21 cellular contexts compared by ENCODE assay signal in the genomic region with DNA sequence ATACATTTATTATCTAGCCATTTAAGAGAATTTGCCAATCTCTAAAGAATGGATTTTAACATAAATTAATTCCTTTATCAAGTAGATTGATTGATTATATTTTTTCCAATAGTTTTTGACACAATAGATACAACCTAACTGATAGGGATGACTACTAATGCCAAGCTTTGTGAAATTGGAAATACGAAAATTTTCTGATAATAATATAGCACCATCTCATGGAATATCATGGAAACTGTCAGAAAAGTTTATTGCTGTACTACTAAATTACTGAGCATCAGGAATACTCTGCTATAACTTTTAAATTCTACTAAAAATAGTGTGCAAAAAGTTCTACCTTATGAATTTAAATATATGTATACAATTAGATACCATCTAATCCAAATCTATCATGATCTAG.
A peak's percentile ranks its signal among the peaks of the same experiment; 100 is the strongest.
DNase-seq lines count a peak whose midpoint lies in the region; ATAC-seq and TF ChIP-seq lines count a peak whose summit lies in the region.
"Had no signal": no experiment of that assay in that cellular context is flagged by ENCODE, and none has a peak within 500 bp of the region (broad histone marks: within the 10 kb centered on the region; RNA-seq: fewer than 3 reads in every experiment).

No MANE protein-coding gene starts in this region.

- no peaks in the 10 kb centered on the region for H3K9me3 Mint-ChIP-seq in chondrocyte (ENCODE audit: low read depth)
- H3K9me3 Mint-ChIP-seq in stimulated activated memory B cell treated with anti-CD40 and anti-IgM and Interleukin-4, amounts not matched to agents 10 μg/mL and 1 μg/mL and 100 μg/mL, for 72 hours, result no peaks in the 10 kb centered on the region
- H3K9me3 Mint-ChIP-seq: activated naive CD4-positive, alpha-beta T cell treated with anti-CD3 and anti-CD28 coated beads, Interleukin-2, amount 10 ng/mL, durations not matched to agents 7 days and 5 days had no signal

- intact Hi-C loops in prostate gland (cut with DNase I), result no loop called here

- peaks cover 34% of the 10 kb centered on the region for H3K27me3 Mint-ChIP-seq in chondrocyte (ENCODE audit: low read depth)
- no peaks in the 10 kb centered on the region for H3K27me3 Mint-ChIP-seq in stimulated activated memory B cell treated with anti-CD40 and anti-IgM and Interleukin-4, amounts not matched to agents 10 μg/mL and 1 μg/mL and 100 μg/mL, for 72 hours
- H3K27me3 Mint-ChIP-seq: activated CD4-positive, alpha-beta T cell treated with anti-CD3 and anti-CD28 coated beads for 36 hours; activated naive CD4-positive, alpha-beta T cell treated with anti-CD3 and anti-CD28 coated beads, Interleukin-2, amount 10 ng/mL, durations not matched to agents 7 days and 5 days had no signal

- H3K4me1 ChIP-seq in prostate gland (replicated peaks), result no peaks in the 10 kb centered on the region
- H3K4me1 ChIP-seq: heart right ventricle, right lobe of liver, SJSA1, vagina had no signal

- ATAC-seq in GM18498 (IDR thresholded peaks at IDR 0.05; ENCODE audit: unreplicated experiment), result no peak
- ATAC-seq in stimulated activated memory B cell treated with anti-CD40 and anti-IgM and Interleukin-4, amounts not matched to agents 10 μg/mL and 1 μg/mL and 100 μg/mL, for 72 hours, result no peak
- ATAC-seq: activated CD4-positive, alpha-beta T cell treated with anti-CD3 and anti-CD28 coated beads for 36 hours; heart right ventricle; right lobe of liver had no signal

- no peaks in the 10 kb centered on the region for H3K36me3 Mint-ChIP-seq in chondrocyte (ENCODE audit: low read depth)
- H3K36me3 Mint-ChIP-seq in stimulated activated memory B cell treated with anti-CD40 and anti-IgM and Interleukin-4, amounts not matched to agents 10 μg/mL and 1 μg/mL and 100 μg/mL, for 72 hours, result no peaks in the 10 kb centered on the region
- H3K36me3 Mint-ChIP-seq: activated naive CD4-positive, alpha-beta T cell treated with anti-CD3 and anti-CD28 coated beads, Interleukin-2, amount 10 ng/mL, durations not matched to agents 7 days and 5 days had no signal

- 60% methylated on average over 1 of the region's 1 CpG for WGBS in prostate gland

- DNase-seq in NCI-H1694 (lab: John Stamatoyannopoulos, UW) (peak; percentile 16), NCI-H1694 treated with DMSO at 0.1 percent for 48 hours (lab: John Stamatoyannopoulos, UW) (no peak), NCI-H748 (lab: John Stamatoyannopoulos, UW; ENCODE audit: unreplicated experiment) (peak; percentile 52), chondrocyte (ENCODE audit: low spot score) (no peak), prostate gland (ENCODE audit: low spot score) (no peak), erythroblast (lab: John Stamatoyannopoulos, UW) (no peak)
- DNase-seq: activated CD4-positive, alpha-beta T cell treated with anti-CD3 and anti-CD28 coated beads for 36 hours; activated CD8-positive, alpha-beta memory T cell treated with anti-CD3 and anti-CD28 coated beads, Interleukin-2, amount 50 U/mL, for 48 hours; activated naive CD4-positive, alpha-beta T cell treated with anti-CD3 and anti-CD28 coated beads, Interleukin-2, amount 10 ng/mL, durations not matched to agents 7 days and 5 days; brain microvascular endothelial cell; COR-L47; dorsolateral prefrontal cortex; heart right ventricle; mesenchymal stem cell; MM.1S; NCI-H2081; right lobe of liver had no signal

- TF ChIP-seq POLR2A in prostate gland (IDR thresholded peaks at IDR 0.05) (no peak), erythroblast (IDR thresholded peaks at IDR 0.05; ENCODE audit: low read length) (no peak)

- no peaks in the 10 kb centered on the region for H3K9me3 ChIP-seq in prostate gland
- H3K9me3 ChIP-seq: heart right ventricle, right lobe of liver, SJSA1, vagina had no signal

- H3K27ac ChIP-seq in prostate gland, result no peak overlapping the region
- H3K27ac ChIP-seq: brain microvascular endothelial cell, dorsolateral prefrontal cortex, heart right ventricle, right lobe of liver, SJSA1, vagina had no signal

- TF ChIP-seq CTCF in chondrocyte (IDR thresholded peaks at IDR 0.05) (peak; percentile 68), prostate gland (IDR thresholded peaks at IDR 0.05) (peak in 3 of 4 experiments; percentile 11 to 51 (median 17))

- no peak overlapping the region for H3K4me3 Mint-ChIP-seq in chondrocyte (ENCODE audit: unreplicated experiment)
- H3K4me3 Mint-ChIP-seq in stimulated activated memory B cell treated with anti-CD40 and anti-IgM and Interleukin-4, amounts not matched to agents 10 μg/mL and 1 μg/mL and 100 μg/mL, for 72 hours, result no peak overlapping the region
- H3K4me3 Mint-ChIP-seq: activated CD4-positive, alpha-beta T cell treated with anti-CD3 and anti-CD28 coated beads for 36 hours; activated naive CD4-positive, alpha-beta T cell treated with anti-CD3 and anti-CD28 coated beads, Interleukin-2, amount 10 ng/mL, durations not matched to agents 7 days and 5 days had no signal

- no peaks in the 10 kb centered on the region for H3K27me3 ChIP-seq in prostate gland (replicated peaks; ENCODE audit: insufficient read depth)
- H3K27me3 ChIP-seq: brain microvascular endothelial cell, right lobe of liver, SJSA1, vagina had no signal

- no peaks in the 10 kb centered on the region for H3K36me3 ChIP-seq in prostate gland
- H3K36me3 ChIP-seq: brain microvascular endothelial cell, heart right ventricle, right lobe of liver, SJSA1, vagina had no signal

- peaks cover 5% of the 10 kb centered on the region for H3K4me1 Mint-ChIP-seq in chondrocyte (ENCODE audit: low read depth)
- H3K4me1 Mint-ChIP-seq in stimulated activated memory B cell treated with anti-CD40 and anti-IgM and Interleukin-4, amounts not matched to agents 10 μg/mL and 1 μg/mL and 100 μg/mL, for 72 hours, result peaks cover 10% of the 10 kb centered on the region
- H3K4me1 Mint-ChIP-seq: activated CD4-positive, alpha-beta T cell treated with anti-CD3 and anti-CD28 coated beads for 36 hours; activated naive CD4-positive, alpha-beta T cell treated with anti-CD3 and anti-CD28 coated beads, Interleukin-2, amount 10 ng/mL, durations not matched to agents 7 days and 5 days had no signal

- no peak overlapping the region for H3K4me3 ChIP-seq in prostate gland
- H3K4me3 ChIP-seq: dorsolateral prefrontal cortex, heart right ventricle, right lobe of liver, SJSA1, vagina had no signal

- H3K27ac Mint-ChIP-seq in chondrocyte (ENCODE audit: unreplicated experiment), result no peak overlapping the region
- no peak overlapping the region for H3K27ac Mint-ChIP-seq in stimulated activated memory B cell treated with anti-CD40 and anti-IgM and Interleukin-4, amounts not matched to agents 10 μg/mL and 1 μg/mL and 100 μg/mL, for 72 hours
- H3K27ac Mint-ChIP-seq: activated CD4-positive, alpha-beta T cell treated with anti-CD3 and anti-CD28 coated beads for 36 hours; activated naive CD4-positive, alpha-beta T cell treated with anti-CD3 and anti-CD28 coated beads, Interleukin-2, amount 10 ng/mL, durations not matched to agents 7 days and 5 days had no signal

Comparison
In these comparisons a context has a peak if more than half of its experiments do, and no peak if none do; other contexts are left out.
1. DNase-seq: peak in NCI-H1694 (single experiment) and NCI-H748 (single experiment); none in NCI-H1694 treated with DMSO at 0.1 percent for 48 hours (single experiment), chondrocyte (single experiment), prostate gland (single experiment) and erythroblast (0 of 2).